In genomic region chr15:90560229-90560771, GRCh38 we compare ENCODE assay signal across 8 cellular contexts. TPM values are rescaled to one million over a fixed set of nuclear protein-coding genes. Genes with fewer than 3 reads are reported as not detected.
A peak's percentile ranks its signal among the peaks of the same experiment; 100 is the strongest.
DNase-seq lines count a peak whose midpoint lies in the region; ATAC-seq, FAIRE-seq and TF ChIP-seq lines count a peak whose summit lies in the region.

No MANE protein-coding gene starts in this region.

- H3K9me3 ChIP-seq in HUES48 (ENCODE audit: control insufficient read depth, insufficient read depth, low read length) = no peaks in the 10 kb centered on the region

- TF ChIP-seq CTCF in D721Med (IDR thresholded peaks at IDR 0.05; ENCODE audit: insufficient read depth, missing control alignments) = no peak

- no peaks in the 10 kb centered on the region for H3K27me3 ChIP-seq in HUES48 (ENCODE audit: control insufficient read depth, insufficient read depth, low read length)

- no peaks in the 10 kb centered on the region for H3K36me3 ChIP-seq in HUES48 (ENCODE audit: control insufficient read depth, insufficient read depth, low read length)

- no peak overlapping the region for H3K9ac ChIP-seq in HUES48 (ENCODE audit: low read depth, low read length)

- no peak for FAIRE-seq in D721Med (lab: Jason Lieb, UNC)

- H3K27ac ChIP-seq in HUES48 (ENCODE audit: low read depth, low read length) (peak overlapping the region; percentile 13), temporal lobe (ENCODE audit: low read depth, low read length) (peak overlapping the region; percentile 56)

- ATAC-seq in left lobe of liver (peak; percentile 32), GM19035 (IDR thresholded peaks at IDR 0.05; ENCODE audit: unreplicated experiment) (no peak), HG03565 (IDR thresholded peaks at IDR 0.05; ENCODE audit: unreplicated experiment) (no peak), HG03045 (IDR thresholded peaks at IDR 0.05; ENCODE audit: unreplicated experiment) (no peak)

- DNase-seq in brain pericyte (ENCODE audit: low read depth, low spot score) (peak; percentile 51), left lobe of liver (ENCODE audit: low spot score) (no peak), D721Med (ENCODE audit: insufficient read length, low spot score) (no peak)

- H3K4me1 ChIP-seq in HUES48 (ENCODE audit: control insufficient read depth, insufficient read depth, low read length) = no peaks in the 10 kb centered on the region

- no peak overlapping the region for H3K4me3 ChIP-seq in HUES48 (ENCODE audit: low read depth, low read length)

RNA-seq across cellular contexts. Expression of gene CRTC3, which starts 30.6 kb away (rescaled TPM):
- total RNA-seq in left lobe of liver (14.7 TPM), temporal lobe (15.2 TPM)
